In genomic region chr11:94832604-94833238, GRCh38 we compare ENCODE assay signal across 1 cellular context.
TF ChIP-seq lines count a peak whose summit lies in the region.

No MANE protein-coding gene starts in this region.

TF ChIP-seq in IMR-90, 13 proteins besides CTCF, POLR2A, EP300 and RAD21 (continued from another document):
- TF ChIP-seq ELK1 (IDR thresholded peaks at IDR 0.05; ENCODE audit: borderline replicate concordance, low read depth, low read length) (no peak), MAZ (IDR thresholded peaks at IDR 0.05; ENCODE audit: borderline replicate concordance, low read depth, low read length) (no peak)
